ENCODE assay signal across 32 cellular contexts in the genomic region with DNA sequence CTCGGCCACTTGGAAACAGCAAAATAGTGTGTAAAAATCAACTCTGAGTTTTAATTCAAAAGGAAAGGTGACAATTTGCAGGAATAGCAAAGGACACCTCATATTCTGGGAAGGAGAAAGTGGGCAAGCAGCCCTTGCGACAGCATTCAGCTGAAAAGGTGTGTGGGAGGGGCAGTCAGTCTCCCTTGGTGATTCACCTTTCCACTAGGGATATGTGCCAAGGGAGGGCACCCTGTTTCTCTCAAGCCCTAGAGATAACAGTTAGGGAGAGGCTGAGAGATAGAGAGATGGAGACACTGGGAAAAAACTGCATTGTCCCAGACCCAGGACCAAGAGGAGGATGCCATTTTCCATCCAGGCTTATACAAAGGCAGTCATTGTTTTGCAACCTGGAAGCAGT.
"Had no signal": no experiment of that assay in that cellular context is flagged by ENCODE, and none has a peak within 500 bp of the region (broad histone marks: within the 10 kb centered on the region; RNA-seq: fewer than 3 reads in every experiment).

No MANE protein-coding gene starts in this region.

- H3K9ac ChIP-seq: KMS-11 had no signal

- H3K4me2 ChIP-seq: KMS-11 had no signal

- H3K4me3 ChIP-seq: adrenal gland, cardiac muscle cell, Peyer's patch had no signal

- H3K27me3 ChIP-seq: adrenal gland, cardiac muscle cell, Peyer's patch had no signal

- H3K27ac Mint-ChIP-seq: activated B cell treated with CpG ODN at 0.5 μM for 24 hours; activated CD4-positive, alpha-beta memory T cell treated with anti-CD3 and anti-CD28 coated beads for 36 hours; activated naive CD4-positive, alpha-beta T cell treated with anti-CD3 and anti-CD28 coated beads for 36 hours; activated naive CD4-positive, alpha-beta T cell treated with anti-CD3 and anti-CD28 coated beads, Interleukin-2, amount 50 U/mL, for 72 hours; activated T-helper 1 cell treated with anti-CD3 and anti-CD28 coated beads, Interleukin-12 subunit alpha, Interleukin-12 subunit beta, Interleukin-2, Interleukin-4 antibody, amounts not matched to agents 30 ng/mL and 10 ng/mL and 1 ng/mL, durations not matched to agents 14 hours and 24 hours and 36 hours; brain had no signal

- H3K27ac ChIP-seq: adrenal gland, cardiac muscle cell, KMS-11, Peyer's patch, VCaP had no signal

- H3K4me3 Mint-ChIP-seq: activated B cell treated with CpG ODN at 0.5 μM for 24 hours; activated CD4-positive, alpha-beta memory T cell treated with anti-CD3 and anti-CD28 coated beads for 36 hours; activated naive CD4-positive, alpha-beta T cell treated with anti-CD3 and anti-CD28 coated beads for 36 hours; activated T-cell treated with anti-CD3 and anti-CD28 coated beads, Interleukin-2, amount 50 U/mL, for 4 hours; activated T-helper 1 cell treated with anti-CD3 and anti-CD28 coated beads, Interleukin-12 subunit alpha, Interleukin-12 subunit beta, Interleukin-2, Interleukin-4 antibody, amounts not matched to agents 30 ng/mL and 10 ng/mL and 1 ng/mL, durations not matched to agents 14 hours and 24 hours and 36 hours; brain; central memory CD8-positive, alpha-beta T cell had no signal

- H3K4me1 ChIP-seq: adrenal gland, Peyer's patch had no signal

- ATAC-seq: activated naive CD4-positive, alpha-beta T cell treated with anti-CD3 and anti-CD28 coated beads, Interleukin-2, amount 50 U/mL, for 72 hours; activated T-cell treated with anti-CD3 and anti-CD28 coated beads, Interleukin-2, amount 50 U/mL, for 4 hours had no signal

- DNase-seq: activated B cell treated with CpG ODN at 0.5 μM for 24 hours; activated CD4-positive, alpha-beta memory T cell treated with anti-CD3 and anti-CD28 coated beads for 36 hours; activated CD4-positive, alpha-beta T cell treated with anti-CD3 and anti-CD28 coated beads for 4 hours; activated CD4-positive, alpha-beta T cell treated with anti-CD3 and anti-CD28 coated beads, Interleukin-2, amount 50 U/mL, for 1 hour; activated CD4-positive, CD25-positive, alpha-beta regulatory T cell treated with anti-CD3 and anti-CD28 coated beads, Interleukin-2, amount 50 U/mL, for 72 hours; activated CD8-positive, alpha-beta memory T cell treated with anti-CD3 and anti-CD28 coated beads, Interleukin-2, amount 50 U/mL, for 4 hours; activated gamma-delta T cell treated with Interleukin-2 at 50 U/mL for 16 hours; activated naive CD4-positive, alpha-beta T cell treated with anti-CD3 and anti-CD28 coated beads for 36 hours; activated T-cell treated with anti-CD3 and anti-CD28 coated beads for 4 hours; activated T-cell treated with anti-CD3 and anti-CD28 coated beads, Interleukin-2, amount 50 U/mL, for 4 hours; anterior cingulate cortex; NCI-H1092 treated with DMSO at 0.1 percent for 48 hours; NCI-H1417; NCI-H187 treated with DMSO at 0.1 percent for 48 hours; NCI-H2081; NCI-H345; NCI-H524 treated with DMSO at 0.1 percent for 48 hours; Peyer's patch; Right ventricle myocardium superior; RPMI8226; SW 1271; T-helper 1 cell; T-helper 2 cell; T-helper 9 cell had no signal

- H3K36me3 ChIP-seq: adrenal gland, cardiac muscle cell, Peyer's patch had no signal

- H3K4me1 Mint-ChIP-seq: activated B cell treated with CpG ODN at 0.5 μM for 24 hours; brain; central memory CD8-positive, alpha-beta T cell had no signal

- H3K27me3 Mint-ChIP-seq: activated B cell treated with CpG ODN at 0.5 μM for 24 hours; activated CD4-positive, alpha-beta memory T cell treated with anti-CD3 and anti-CD28 coated beads for 36 hours; brain had no signal
